1 cellular context compared by ENCODE assay signal in genomic region chr6:87922947-87923330, GRCh38.
TF ChIP-seq lines count a peak whose summit lies in the region.

No MANE protein-coding gene starts in this region.

TF ChIP-seq in GM12878, 131 proteins besides CTCF, POLR2A, EP300 and RAD21 (continued from another document and continues in another):
- TF ChIP-seq REST (IDR thresholded peaks at IDR 0.05; ENCODE audit: low read depth, low read length): no peak
- TF ChIP-seq ZNF217 (IDR thresholded peaks at IDR 0.05): no peak
- no peak for TF ChIP-seq KAT2A (conservative IDR thresholded peaks at IDR 0.05; ENCODE audit: control insufficient read depth, low read depth, low read length)
- peak; percentile 89 to 92 for TF ChIP-seq IKZF2 (IDR thresholded peaks at IDR 0.05)
- no peak for TF ChIP-seq E2F8 (IDR thresholded peaks at IDR 0.05; ENCODE audit: low read depth, partially characterized antibody)
- peak; percentile 78 for TF ChIP-seq MLLT1 (IDR thresholded peaks at IDR 0.05)
- no peak for TF ChIP-seq NFYA (IDR thresholded peaks at IDR 0.05; ENCODE audit: borderline replicate concordance, low read depth, low read length)
- peak; percentile 76 for TF ChIP-seq ATF7 (IDR thresholded peaks at IDR 0.05; ENCODE audit: low read depth)
- TF ChIP-seq JUND (IDR thresholded peaks at IDR 0.05; ENCODE audit: low read depth, low read length): no peak
- no peak for TF ChIP-seq ESRRA (IDR thresholded peaks at IDR 0.05; ENCODE audit: low read length)
- TF ChIP-seq IRF4 (IDR thresholded peaks at IDR 0.05; ENCODE audit: low read depth, low read length): 0 out of 2 replicates have a peak, but pooled peaks have one; percentile 15
- no peak for TF ChIP-seq ASH2L (IDR thresholded peaks at IDR 0.05; ENCODE audit: borderline replicate concordance, low read depth)
- no peak for TF ChIP-seq ZBTB4 (CRISPR knock-in tag; IDR thresholded peaks at IDR 0.05)
- no peak for TF ChIP-seq NRF1 (conservative IDR thresholded peaks at IDR 0.05; ENCODE audit: low read depth, low read length)
- no peak for TF ChIP-seq SMAD1 (IDR thresholded peaks at IDR 0.05; ENCODE audit: low read depth, partially characterized antibody)
- no peak for TF ChIP-seq E2F4 (IDR thresholded peaks at IDR 0.05; ENCODE audit: low read depth, low read length)
- TF ChIP-seq EZH2 (IDR thresholded peaks at IDR 0.05; ENCODE audit: borderline replicate concordance, control insufficient read depth, low read depth, low read length): no peak
- peak; percentile 87 for TF ChIP-seq EED (IDR thresholded peaks at IDR 0.05; ENCODE audit: low read depth)
- TF ChIP-seq TCF3 (IDR thresholded peaks at IDR 0.05; ENCODE audit: borderline replicate concordance, insufficient read depth, low read depth, low read length): peak; percentile 95
- no peak for TF ChIP-seq ZNF384 (IDR thresholded peaks at IDR 0.05; ENCODE audit: borderline replicate concordance, low read depth, low read length)
- peak; percentile 12; the same call in 1 of the 2 replicates for TF ChIP-seq SMC3 (IDR thresholded peaks at IDR 0.05; ENCODE audit: borderline replicate concordance, low read length)
- no peak for TF ChIP-seq WRNIP1 (IDR thresholded peaks at IDR 0.05; ENCODE audit: borderline replicate concordance, low read depth, low read length)
- no peak for TF ChIP-seq CEBPZ (IDR thresholded peaks at IDR 0.05; ENCODE audit: low read depth, low read length)
- no peak for TF ChIP-seq RBBP5 (conservative IDR thresholded peaks at IDR 0.05)
- TF ChIP-seq TBL1XR1 (IDR thresholded peaks at IDR 0.05; ENCODE audit: low read depth, low read length): 0 out of 2 replicates have a peak, but pooled peaks have one; percentile 74
- no peak for TF ChIP-seq YY1 (IDR thresholded peaks at IDR 0.05; ENCODE audit: low read depth, low read length)
- TF ChIP-seq NBN (IDR thresholded peaks at IDR 0.05): peak; percentile 88
- TF ChIP-seq USF1 (IDR thresholded peaks at IDR 0.05; ENCODE audit: borderline replicate concordance, extremely low read length, insufficient read depth, low read depth, low read length): no peak
- no peak for TF ChIP-seq HSF1 (IDR thresholded peaks at IDR 0.05; ENCODE audit: low read depth, low read length)
- no peak for TF ChIP-seq PAX8 (IDR thresholded peaks at IDR 0.05)
- peak; percentile 55; the same call in 1 of the 3 replicates for TF ChIP-seq POU2F2 (IDR thresholded peaks at IDR 0.05; ENCODE audit: borderline replicate concordance, low read depth, low read length)
- peak; percentile 83 for TF ChIP-seq ATF2 (IDR thresholded peaks at IDR 0.05; ENCODE audit: low read length)
- no peak for TF ChIP-seq CHD4 (IDR thresholded peaks at IDR 0.05)
- peak; percentile 56; the same call in 1 of the 2 replicates for TF ChIP-seq JUNB (IDR thresholded peaks at IDR 0.05)
- no peak for TF ChIP-seq KDM1A (IDR thresholded peaks at IDR 0.05; ENCODE audit: borderline replicate concordance)
